In the genomic region with DNA sequence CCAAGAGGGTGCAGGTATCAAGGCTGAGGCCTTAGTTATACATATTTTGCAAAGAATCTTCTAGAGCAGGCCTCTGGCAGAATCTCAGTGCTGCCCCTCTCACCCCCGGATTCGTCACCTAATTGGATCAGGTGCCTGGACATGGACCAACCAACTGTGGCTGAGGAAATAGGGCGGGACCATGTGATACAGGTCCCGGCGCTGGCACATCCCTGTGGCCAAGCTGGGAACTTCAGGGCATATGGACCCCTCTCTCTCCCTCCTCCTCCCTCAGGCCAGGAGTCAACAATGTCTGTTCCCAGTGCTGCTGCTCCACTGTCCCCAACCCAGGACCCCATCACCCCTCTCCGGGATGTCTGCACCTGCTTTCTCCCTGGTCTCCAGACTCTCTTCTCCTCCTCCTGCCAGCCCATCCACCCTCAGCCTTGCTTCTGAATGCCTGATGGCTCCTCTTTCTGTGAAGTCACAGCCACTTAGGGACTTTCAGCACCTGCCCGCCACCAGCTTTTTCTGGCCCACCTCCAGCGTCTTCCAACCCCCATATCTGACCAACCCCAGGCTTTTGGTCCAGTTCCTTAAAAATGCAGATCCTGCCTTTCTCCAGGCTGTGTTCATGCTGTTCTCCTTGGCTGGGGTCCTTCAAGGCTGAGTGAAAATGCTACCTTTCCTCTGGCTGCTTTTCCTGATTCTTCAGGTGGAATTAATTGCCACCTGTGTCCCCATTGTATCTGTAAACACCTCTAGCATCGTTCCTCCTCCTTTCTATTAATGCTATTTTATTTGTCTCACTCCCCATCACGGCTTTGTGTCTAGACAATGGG, we compare ENCODE assay signal across 10 cellular contexts.
A peak's percentile ranks its signal among the peaks of the same experiment; 100 is the strongest.
DNase-seq lines count a peak whose midpoint lies in the region; ATAC-seq and TF ChIP-seq lines count a peak whose summit lies in the region.
"Had no signal": no experiment of that assay in that cellular context is flagged by ENCODE, and none has a peak within 500 bp of the region (broad histone marks: within the 10 kb centered on the region; RNA-seq: fewer than 3 reads in every experiment).

No MANE protein-coding gene starts in this region.

- H3K27ac ChIP-seq in WERI-Rb-1, result no peak overlapping the region
- no peak overlapping the region for H3K27ac ChIP-seq in tibial artery
- H3K27ac ChIP-seq: transverse colon had no signal

- intact Hi-C loops in tibial artery (cut with DNase I; ENCODE audit: low total_unique reads), result no loop called here

- no peaks in the 10 kb centered on the region for H3K36me3 Mint-ChIP-seq in nephron progenitor cell (ENCODE audit: low read depth)

- no peaks in the 10 kb centered on the region for H3K9me3 ChIP-seq in WERI-Rb-1 (ENCODE audit: severe bottlenecking)
- H3K9me3 ChIP-seq in tibial artery, result no peaks in the 10 kb centered on the region
- H3K9me3 ChIP-seq: transverse colon had no signal

- H3K4me1 ChIP-seq in tibial artery, result peaks cover 0 to 4% (median 0%) of the 10 kb centered on the region in 4 donors

- H3K4me3 ChIP-seq in NB4 (ENCODE audit: low read depth, low read length) (no peak overlapping the region), WERI-Rb-1 (ENCODE audit: low read depth, low read length) (no peak overlapping the region), tibial artery (no peak overlapping the region)
- H3K4me3 ChIP-seq: transverse colon had no signal

- in situ Hi-C loops in GM13976 (cut with MboI; ENCODE audit: low sequenced_read_pairs, unreplicated experiment), result no loop called here

- TF ChIP-seq CTCF in NB4 (IDR thresholded peaks at IDR 0.05; ENCODE audit: low read depth, low read length) (peak; percentile 20), WERI-Rb-1 (IDR thresholded peaks at IDR 0.05; ENCODE audit: low read depth, low read length) (peak; percentile 90), nephron progenitor cell (IDR thresholded peaks at IDR 0.05) (peak; percentile 42), GM13976 (IDR thresholded peaks at IDR 0.05; ENCODE audit: borderline replicate concordance, control extremely low read depth, extremely low read depth, insufficient read depth, missing control alignments) (no peak), tibial artery (IDR thresholded peaks at IDR 0.05) (no peak)

- no peak overlapping the region for H3K27ac Mint-ChIP-seq in nephron progenitor cell

- H3K36me3 ChIP-seq in WERI-Rb-1, result no peaks in the 10 kb centered on the region
- H3K36me3 ChIP-seq in tibial artery, result no peaks in the 10 kb centered on the region
- H3K36me3 ChIP-seq: transverse colon had no signal

- no peaks in the 10 kb centered on the region for H3K9me3 Mint-ChIP-seq in nephron progenitor cell

- no peak for TF ChIP-seq POLR2A in NB4 (IDR thresholded peaks at IDR 0.05; ENCODE audit: extremely low read depth, insufficient read length)

- no peak overlapping the region for H3K4me3 Mint-ChIP-seq in nephron progenitor cell

- peak; percentile 12 for DNase-seq in DMS153 (lab: John Stamatoyannopoulos, UW)
- DNase-seq in DMS153 treated with DMSO at 0.1 percent for 48 hours (lab: John Stamatoyannopoulos, UW; ENCODE audit: unreplicated experiment), result no peak
- DNase-seq in NB4 (ENCODE audit: low read depth), result peak; percentile 47
- peak; percentile 92 for DNase-seq in WERI-Rb-1
- DNase-seq in nephron progenitor cell, result peak; percentile 43
- DNase-seq in GM13976 (ENCODE audit: low spot score), result no peak
- DNase-seq in tibial artery, result no peak
- DNase-seq: activated effector memory CD4-positive, alpha-beta T cell treated with Interleukin-2 at 50 U/mL for 16 hours; transverse colon had no signal

- peaks cover 13% of the 10 kb centered on the region for H3K27me3 Mint-ChIP-seq in nephron progenitor cell (ENCODE audit: low read depth, poor library complexity)

- no peak for ATAC-seq in HG02763 (IDR thresholded peaks at IDR 0.05; ENCODE audit: unreplicated experiment)

- H3K4me1 Mint-ChIP-seq in nephron progenitor cell, result peaks cover 27% of the 10 kb centered on the region

- no peaks in the 10 kb centered on the region for H3K27me3 ChIP-seq in WERI-Rb-1 (ENCODE audit: insufficient read depth, low read depth, severe bottlenecking)
- H3K27me3 ChIP-seq in tibial artery, result peaks cover 0 to 59% of the 10 kb centered on the region in 2 donors
- H3K27me3 ChIP-seq: transverse colon had no signal

Comparison
In these comparisons a context has a peak if more than half of its experiments do, and no peak if none do; other contexts are left out.
1. DNase-seq: peak in DMS153 (single experiment), NB4 (single experiment), WERI-Rb-1 (single experiment) and nephron progenitor cell (single experiment); none in DMS153 treated with DMSO at 0.1 percent for 48 hours (single experiment), GM13976 (single experiment) and tibial artery (0 of 2).
2. CTCF ChIP-seq: peak in NB4 (single experiment), WERI-Rb-1 (single experiment) and nephron progenitor cell (single experiment); none in GM13976 (single experiment) and tibial artery (0 of 2).